Comparison of ENCODE assay signal across 8 cellular contexts in genomic region chr2:182715121-182715895, GRCh38. TPM values are rescaled to one million over a fixed set of nuclear protein-coding genes. Genes with fewer than 3 reads are reported as not detected.
A peak's percentile ranks its signal among the peaks of the same experiment; 100 is the strongest.
DNase-seq lines count a peak whose midpoint lies in the region; ATAC-seq and TF ChIP-seq lines count a peak whose summit lies in the region.

No MANE protein-coding gene starts in this region.

- peak overlapping the region; percentile 81 for H3K4me2 ChIP-seq in GM23338

- H3K27ac ChIP-seq in GM23338 (ENCODE audit: low read depth) (peak overlapping the region; percentile 92), mucosa of rectum (ENCODE audit: low read depth in 2 of 2, low read length in 2 of 2) (peak overlapping the region; percentile 73 to 82)

- ATAC-seq in GM23338, result no peak
- no peak for ATAC-seq in GM18502 (IDR thresholded peaks at IDR 0.05; ENCODE audit: poor library complexity, unreplicated experiment)

- no peaks in the 10 kb centered on the region for H3K9me3 ChIP-seq in mucosa of rectum (ENCODE audit: control insufficient read depth in 2 of 2, low read length in 2 of 2)

- CTCF ChIA-PET in GM10248 (lab: Yijun Ruan, JAX), result interaction anchor here (0.8 to 1.7 kb wide), 6 partner anchors 8 to 265 kb away, joined by 3 to 5 read pairs (median 4); no protein-coding TSS in a partner anchor

- no peaks in the 10 kb centered on the region; the same call in 2 of the 3 replicates for H3K4me1 Mint-ChIP-seq in GM23338

- POLR2A ChIA-PET in GM10248 (lab: Yijun Ruan, JAX), result no interaction called here

- peaks cover 7% of the 10 kb centered on the region; the same call in 1 of the 2 replicates for H3F3A ChIP-seq in GM23338 (replicated peaks; ENCODE audit: low read depth)

- H3K9me2 ChIP-seq in GM23338 (ENCODE audit: insufficient read depth), result no peaks in the 10 kb centered on the region

- no peaks in the 10 kb centered on the region; the same call in 2 of the 3 replicates for H3K36me3 Mint-ChIP-seq in GM23338 (ENCODE audit: low read depth)

- no peaks in the 10 kb centered on the region for H3K27me3 Mint-ChIP-seq in GM23338 (ENCODE audit: insufficient read depth, low read depth, poor library complexity)

- no peak overlapping the region for H3K27ac Mint-ChIP-seq in GM23338

- H2AFZ ChIP-seq in GM23338, result peak overlapping the region; percentile 96

- H3K9me3 Mint-ChIP-seq in GM23338, result no peaks in the 10 kb centered on the region

- TF ChIP-seq CTCF in GM23338 (conservative IDR thresholded peaks at IDR 0.05; ENCODE audit: low read depth in 2 of 2) (no peak), GM10248 (IDR thresholded peaks at IDR 0.05; ENCODE audit: control extremely low read depth, extremely low read depth, low read depth, missing control alignments) (no peak)

- no peak overlapping the region for H3K4me3 Mint-ChIP-seq in GM23338

- H3K4me1 ChIP-seq in GM23338 (ENCODE audit: insufficient read depth) (peaks cover 12% of the 10 kb centered on the region), mucosa of rectum (ENCODE audit: control insufficient read depth in 2 of 2, insufficient read depth in 2 of 2, low read length in 2 of 2) (peaks cover 0 to 5% of the 10 kb centered on the region in 2 donors)

- H3K36me3 ChIP-seq in GM23338 (ENCODE audit: insufficient read depth) (peaks cover 7% of the 10 kb centered on the region; the same call in 1 of the 2 replicates), mucosa of rectum (ENCODE audit: control insufficient read depth in 2 of 2, insufficient read depth in 2 of 2, low read length in 2 of 2) (no peaks in the 10 kb centered on the region)

- H3K79me2 ChIP-seq in GM23338 (replicated peaks; ENCODE audit: insufficient read depth), result peaks cover 24% of the 10 kb centered on the region

- peak overlapping the region; percentile 77 to 81 for H3K9ac ChIP-seq in mucosa of rectum (ENCODE audit: low read depth in 1 of 2, low read length in 2 of 2)

- peak overlapping the region; percentile 88 for H3K4me3 ChIP-seq in GM23338
- peak overlapping the region; percentile 83 to 97 for H3K4me3 ChIP-seq in mucosa of rectum (ENCODE audit: low read length in 2 of 2)

- H3K27me3 ChIP-seq in GM23338 (ENCODE audit: insufficient read depth) (no peaks in the 10 kb centered on the region), mucosa of rectum (ENCODE audit: control insufficient read depth in 2 of 2, insufficient read depth in 2 of 2, low read length in 2 of 2) (no peaks in the 10 kb centered on the region)

- no peaks in the 10 kb centered on the region for H4K20me1 ChIP-seq in GM23338 (replicated peaks; ENCODE audit: insufficient read depth)

- peak; percentile 51 to 63 for DNase-seq in AML-193 (lab: John Stamatoyannopoulos, UW)
- no peak for DNase-seq in GM23338 (ENCODE audit: low spot score)
- peak; percentile 44 for DNase-seq in NCI-H748 (lab: John Stamatoyannopoulos, UW; ENCODE audit: unreplicated experiment)
- DNase-seq in dermis blood vessel endothelial cell, result peak; percentile 48
- no peak for DNase-seq in iPS-NIHi11 (ENCODE audit: low spot score)
- no peak for DNase-seq in GM10248 (ENCODE audit: extremely low spot score)

TF ChIP-seq in GM23338, 12 proteins besides CTCF, POLR2A, EP300 and RAD21 (continues in another document):
- TF ChIP-seq JUNB (IDR thresholded peaks at IDR 0.05; ENCODE audit: unreplicated experiment) (no peak), REST (IDR thresholded peaks at IDR 0.05; ENCODE audit: unreplicated experiment) (no peak), POLR2AphosphoS5 (IDR thresholded peaks at IDR 0.05; ENCODE audit: low read depth) (no peak), ZNF114 (CRISPR knock-in tag; IDR thresholded peaks at IDR 0.05) (no peak), NANOG (IDR thresholded peaks at IDR 0.05; ENCODE audit: borderline replicate concordance) (no peak), EZH2 (IDR thresholded peaks at IDR 0.05; ENCODE audit: low read depth, unreplicated experiment) (no peak), ZNF331 (CRISPR knock-in tag; IDR thresholded peaks at IDR 0.05; ENCODE audit: low read depth) (no peak), CREB1 (CRISPR knock-in tag; IDR thresholded peaks at IDR 0.05; ENCODE audit: low read depth) (no peak), STAT1 (IDR thresholded peaks at IDR 0.05; ENCODE audit: unreplicated experiment) (no peak), ZNF462 (CRISPR knock-in tag; IDR thresholded peaks at IDR 0.05) (no peak), EZH2phosphoT487 (IDR thresholded peaks at IDR 0.05; ENCODE audit: unreplicated experiment) (no peak)

RNA-seq across cellular contexts. Expression of gene DNAJC10, which starts 0.7 kb away (rescaled TPM):
- total RNA-seq in GM23338 (2014; rRNA removed; shearing (Covaris generic)), result 83.1 and 96.9 TPM in 2 replicates
- 33.7 and 41.9 TPM in 2 replicates for polyA plus RNA-seq in GM23338 (2016; fragmentation: Nextera tagmentation; extraction: Ambion mirVana)
- 132 and 177 TPM in 2 replicates for total RNA-seq in dermis blood vessel endothelial cell

Comparison
In these comparisons a context has a peak if more than half of its experiments do, and no peak if none do; other contexts are left out.
1. DNase-seq: peak in AML-193 (2 of 2), NCI-H748 (single experiment) and dermis blood vessel endothelial cell (single experiment); none in GM23338 (single experiment), iPS-NIHi11 (single experiment) and GM10248 (single experiment).